In the genomic region with DNA sequence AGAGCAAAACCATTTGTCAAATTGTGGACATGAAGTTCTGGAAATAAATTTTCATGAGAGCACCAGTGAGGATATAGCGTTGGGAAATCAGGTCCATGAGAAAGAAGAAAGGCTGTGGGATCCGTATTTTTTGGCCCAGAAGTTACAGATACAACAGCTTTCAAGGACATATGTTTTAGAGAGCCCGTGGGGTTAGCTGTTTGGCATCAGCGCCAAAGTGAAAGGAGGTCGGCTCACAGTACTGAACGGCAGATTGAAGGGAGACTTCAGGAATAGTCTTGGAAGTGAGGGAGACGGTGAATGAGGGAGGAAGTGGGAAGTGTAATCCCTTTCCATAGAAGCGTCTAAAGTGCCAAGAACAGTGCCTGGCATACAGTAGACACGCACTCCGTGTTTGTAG, we compare ENCODE assay signal across 24 cellular contexts. TPM values are rescaled to one million over a fixed set of nuclear protein-coding genes. Genes with fewer than 3 reads are reported as not detected.
DNase-seq lines count a peak whose midpoint lies in the region; ATAC-seq, FAIRE-seq and TF ChIP-seq lines count a peak whose summit lies in the region.
"Had no signal": no experiment of that assay in that cellular context is flagged by ENCODE, and none has a peak within 500 bp of the region (broad histone marks: within the 10 kb centered on the region; RNA-seq: fewer than 3 reads in every experiment).

No MANE protein-coding gene starts in this region.

- no peaks in the 10 kb centered on the region for H3K23me2 ChIP-seq in H1 (ENCODE audit: low read depth, low read length)

- no peaks in the 10 kb centered on the region for H3K79me2 ChIP-seq in H1 (ENCODE audit: control insufficient read depth in 1 of 2, insufficient read depth in 2 of 2, low read length in 2 of 2)

- TF ChIP-seq EP300 in H1 (IDR thresholded peaks at IDR 0.05; ENCODE audit: borderline replicate concordance in 1 of 2, low read depth in 2 of 2, low read length in 2 of 2) = no peak

- no peak overlapping the region for H4K91ac ChIP-seq in H1 (replicated peaks; ENCODE audit: insufficient read length, low read length)

- H3K4me1 Mint-ChIP-seq in MCF 10A (ENCODE audit: insufficient read depth, unreplicated experiment) = no peaks in the 10 kb centered on the region

- no peaks in the 10 kb centered on the region for H3K27me3 Mint-ChIP-seq in MCF 10A (ENCODE audit: insufficient read depth, unreplicated experiment)

- no peak overlapping the region for H3K27ac ChIP-seq in breast epithelium
- H3K27ac ChIP-seq in H1 (ENCODE audit: low read depth, low read length) = no peak overlapping the region
- H3K27ac ChIP-seq: KMS-11, SJSA1 had no signal

- no peak overlapping the region for H3K23ac ChIP-seq in H1 (ENCODE audit: insufficient read length)

- H4K20me1 ChIP-seq in H1 (replicated peaks in 1 of 2; ENCODE audit: control insufficient read depth in 1 of 2, insufficient read depth in 2 of 2, low read length in 2 of 2) = no peaks in the 10 kb centered on the region

- no peak overlapping the region for H2BK20ac ChIP-seq in H1 (ENCODE audit: low read length)

- TF ChIP-seq RAD21 in H1 (IDR thresholded peaks at IDR 0.05 in 1 of 2, conservative IDR thresholded peaks at IDR 0.05 in 1 of 2; ENCODE audit: low read depth in 2 of 2, low read length in 2 of 2) = no peak

- H3K9me3 ChIP-seq in breast epithelium = no peaks in the 10 kb centered on the region
- H3K9me3 ChIP-seq in H1 (ENCODE audit: insufficient read depth in 2 of 2, low read depth in 1 of 2, low read length in 1 of 2) = no peaks in the 10 kb centered on the region
- H3K9me3 ChIP-seq: BE2C, SJSA1 had no signal

- DNase-seq in breast epithelium (ENCODE audit: low spot score in 2 of 2) = no peak
- DNase-seq in MCF 10A (ENCODE audit: unreplicated experiment) = no peak
- no peak for DNase-seq in H1 (ENCODE audit: low read depth in 1 of 2, low spot score in 2 of 2)
- no peak for DNase-seq in omental fat pad (ENCODE audit: low spot score)
- no peak for DNase-seq in ACHN
- no peak for DNase-seq in GM19238 (ENCODE audit: insufficient read length, low spot score)
- DNase-seq: BE2C, DMS79 treated with DMSO at 0.1 percent for 48 hours, GOT3, IMR-90, NCI-H1105, NCI-H146, NCI-H2081, NCI-H446, NCI-H526, OCI-M1 had no signal

- no peak for TF ChIP-seq POLR2A in breast epithelium (IDR thresholded peaks at IDR 0.05)
- TF ChIP-seq POLR2A in H1 (IDR thresholded peaks at IDR 0.05; ENCODE audit: control extremely low read depth in 1 of 2, low read depth in 2 of 2, low read length in 2 of 2) = no peak

- FAIRE-seq in H1 (lab: Jason Lieb, UNC) = no peak
- FAIRE-seq: A204.1, D721Med, GM12878, RCC 7860 had no signal

- no peak overlapping the region for H3K56ac ChIP-seq in H1 (replicated peaks; ENCODE audit: insufficient read length, low read depth, low read length)

- H3K27me3 ChIP-seq in breast epithelium (no peaks in the 10 kb centered on the region), H1 (replicated peaks in 1 of 4; ENCODE audit: control insufficient read depth in 3 of 4, extremely low read depth in 1 of 4, insufficient read depth in 3 of 4, low read length in 3 of 4) (no peaks in the 10 kb centered on the region)
- H3K27me3 ChIP-seq: BE2C, SJSA1 had no signal

- no peak overlapping the region for H2BK12ac ChIP-seq in H1 (ENCODE audit: low read depth, low read length)

- H3K14ac ChIP-seq in H1 (ENCODE audit: insufficient read length) = no peak overlapping the region

- 93% methylated on average over 10 of the region's 10 CpGs; no CpG with 5 or more reads in 1 of the 2 experiments for WGBS in H1 (ENCODE audit: extremely low coverage in 1 of 2, insufficient coverage in 1 of 2, insufficient read length in 1 of 2, insufficient replicate concordance in 2 of 2, low coverage in 1 of 2, low lambda C conversion rate in 2 of 2, missing lambda C conversion rate in 1 of 2), 2 experiments

- H3K4me3 Mint-ChIP-seq in MCF 10A (ENCODE audit: unreplicated experiment) = no peak overlapping the region

- H2AFZ ChIP-seq in H1 (ENCODE audit: low read length) = no peak overlapping the region

- BruUV-seq in MCF 10A (replicated peaks; lab: Mats Ljungman, UMichigan) = no TSS peak

- no peak overlapping the region for H2AK5ac ChIP-seq in H1 (ENCODE audit: low read depth, low read length)

- H4K8ac ChIP-seq in H1 (ENCODE audit: extremely low read depth, insufficient read depth, low read length) = no peak overlapping the region

- H3K18ac ChIP-seq in H1 (ENCODE audit: extremely low read depth, low read length) = no peak overlapping the region

- no peak overlapping the region for H3K4me2 ChIP-seq in H1 (ENCODE audit: insufficient read depth in 1 of 2, low read depth in 2 of 2, low read length in 2 of 2)
- H3K4me2 ChIP-seq: KMS-11 had no signal

- ATAC-seq in omental fat pad (ENCODE audit: low FRiP score) = peak; percentile 33
- no peak for ATAC-seq in HG02642 (IDR thresholded peaks at IDR 0.05; ENCODE audit: poor library complexity, unreplicated experiment)
- ATAC-seq: GM12878, HCT116 had no signal

- CTCF ChIA-PET in MCF 10A (lab: Yijun Ruan, JAX) (interaction anchor here (1.0 to 1.3 kb wide), 2 partner anchors 201 to 254 kb away, joined by 3 read pairs; no protein-coding TSS in a partner anchor), H1 (lab: Charles Lee; ENCODE audit: partially characterized antibody) (interaction anchor here (0.6 to 1.3 kb wide), 5 partner anchors 9 to 49 kb away, joined by 3 to 5 read pairs (median 3); no protein-coding TSS in a partner anchor)

- intact Hi-C loops in breast epithelium (cut with DNase I; ENCODE audit: low total_unique reads) (no loop called here), MCF 10A (cut with micrococcal nuclease) (no loop called here)

- 0 out of 2 replicates have a peak overlapping the region, but pooled peaks have one; percentile 8 for H2BK15ac ChIP-seq in H1 (ENCODE audit: low read length)

- no peak overlapping the region for H3K9ac ChIP-seq in H1 (replicated peaks in 1 of 4; ENCODE audit: extremely low read depth in 1 of 4, low read depth in 3 of 4, low read length in 3 of 4)
- H3K9ac ChIP-seq: KMS-11 had no signal

- no peaks in the 10 kb centered on the region for H3K9me3 Mint-ChIP-seq in MCF 10A (ENCODE audit: unreplicated experiment)

- no peak overlapping the region for H2BK120ac ChIP-seq in H1 (replicated peaks; ENCODE audit: low read depth, low read length)

- no peak overlapping the region for H2BK5ac ChIP-seq in H1 (ENCODE audit: low read depth, low read length)

- no peaks in the 10 kb centered on the region for H3K36me3 Mint-ChIP-seq in MCF 10A (ENCODE audit: insufficient read depth, unreplicated experiment)

- H3K27ac Mint-ChIP-seq in MCF 10A (ENCODE audit: low read depth, unreplicated experiment) = no peak overlapping the region

- H4K5ac ChIP-seq in H1 (ENCODE audit: insufficient read length, low read depth, low read length) = no peak overlapping the region

- peak overlapping the region in 2 of 3 donors; percentile 12 to 37 for H3K4me3 ChIP-seq in breast epithelium
- no peak overlapping the region for H3K4me3 ChIP-seq in H1 (ENCODE audit: extremely low read depth in 1 of 4, insufficient read depth in 2 of 4, low read depth in 3 of 4, low read length in 4 of 4)
- H3K4me3 ChIP-seq: GM12878, SJSA1 had no signal

- H3K79me1 ChIP-seq in H1 (ENCODE audit: low read depth, low read length) = no peaks in the 10 kb centered on the region; the same call in 1 of the 2 replicates

- no peak for TF ChIP-seq CTCF in breast epithelium (IDR thresholded peaks at IDR 0.05)
- no peak for TF ChIP-seq CTCF in MCF 10A (IDR thresholded peaks at IDR 0.05; ENCODE audit: unreplicated experiment)
- TF ChIP-seq CTCF in H1 (IDR thresholded peaks at IDR 0.05; ENCODE audit: control extremely low read depth in 1 of 3, insufficient read depth in 1 of 3, low read depth in 1 of 3, low read length in 3 of 3) = no peak
- TF ChIP-seq CTCF in omental fat pad (IDR thresholded peaks at IDR 0.05) = no peak

- H3K36me3 ChIP-seq in breast epithelium = no peaks in the 10 kb centered on the region
- no peaks in the 10 kb centered on the region for H3K36me3 ChIP-seq in H1 (ENCODE audit: control insufficient read depth in 2 of 4, insufficient read depth in 4 of 4, low read length in 3 of 4)
- H3K36me3 ChIP-seq: BE2C had no signal

- H3K4me1 ChIP-seq in breast epithelium = no peaks in the 10 kb centered on the region
- H3K4me1 ChIP-seq in H1 (replicated peaks in 1 of 4; ENCODE audit: control insufficient read depth in 3 of 4, insufficient read depth in 4 of 4, low read length in 3 of 4) = no peaks in the 10 kb centered on the region
- H3K4me1 ChIP-seq: BE2C had no signal

- no peak overlapping the region for H3K4ac ChIP-seq in H1 (replicated peaks; ENCODE audit: insufficient read length, low read depth, low read length)

- in situ Hi-C loops in ACHN (cut with HindIII; ENCODE audit: low pct_ligation_motif_present, low pct_unique_long_range_greater_than_20kb, low sequenced_read_pairs) = no loop called here

- POLR2A ChIA-PET in MCF 10A (lab: Yijun Ruan, JAX) = no interaction called here
- POLR2A ChIA-PET in H1 (lab: Charles Lee; ENCODE audit: partially characterized antibody) = no interaction called here

TF ChIP-seq in H1, 55 proteins besides CTCF, POLR2A, EP300 and RAD21 (continues in another document):
- TF ChIP-seq RFX5 (IDR thresholded peaks at IDR 0.05; ENCODE audit: borderline replicate concordance, low read depth, low read length) = no peak
- TF ChIP-seq CHD2 (IDR thresholded peaks at IDR 0.05; ENCODE audit: low read length) = no peak
- no peak for TF ChIP-seq HDAC2 (IDR thresholded peaks at IDR 0.05; ENCODE audit: borderline replicate concordance in 1 of 2, low read depth in 2 of 2, low read length in 2 of 2)
- TF ChIP-seq, protein P1, sequence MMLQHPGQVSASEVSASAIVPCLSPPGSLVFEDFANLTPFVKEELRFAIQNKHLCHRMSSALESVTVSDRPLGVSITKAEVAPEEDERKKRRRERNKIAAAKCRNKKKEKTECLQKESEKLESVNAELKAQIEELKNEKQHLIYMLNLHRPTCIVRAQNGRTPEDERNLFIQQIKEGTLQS (IDR thresholded peaks at IDR 0.05; ENCODE audit: insufficient read depth, low read depth, low read length) = no peak
- TF ChIP-seq BRCA1 (IDR thresholded peaks at IDR 0.05; ENCODE audit: low read depth, low read length) = no peak
- TF ChIP-seq CBX5 (IDR thresholded peaks at IDR 0.05; ENCODE audit: low read depth, low read length) = no peak
- TF ChIP-seq NRF1 (IDR thresholded peaks at IDR 0.05; ENCODE audit: low read depth, low read length) = no peak

RNA-seq across cellular contexts. Expression of a gene that starts 31.8 kb away (rescaled TPM):
- total RNA-seq in breast epithelium = 1 to 10 TPM; 4.8 to 9.8 (median 8.5) TPM
- total RNA-seq in MCF 10A (2022) = 3.2 and 4.6 TPM in 2 replicates
- 5.3 and 7.4 TPM in 2 replicates for total RNA-seq in H1 (2021; fragmentation: NEBNext Ultra II Directional; extraction: Animal tissue kit (Norgen Biotek cat#: 25700))
- polyA plus RNA-seq in H1 (2011; rRNA removed) = 2.9 and 4.3 TPM in 2 replicates
- polyA plus RNA-seq in H1 (2011; cell fraction: cytosol; rRNA removed) = 3.4 TPM
- polyA plus RNA-seq in H1 (2011; cell fraction: nucleus; rRNA removed) = 4.9 TPM
- polyA plus RNA-seq in H1 (2012, experiment 1 of 2) = 2.4 to 3.7 TPM (median 3.0 TPM) in 4 replicates
- 12.4 TPM for polyA plus RNA-seq in H1 (2012, experiment 2 of 2)
- polyA plus RNA-seq in H1 (2013, experiment 1 of 2) = 10.0 TPM
- 10.5 TPM for polyA plus RNA-seq in H1 (2013, experiment 2 of 2)
- 1.9 and 2.7 TPM in 2 replicates for polyA minus RNA-seq in H1 (2011; rRNA and poly(A)+ RNA removed)
- polyA minus RNA-seq in H1 (2011; cell fraction: cytosol; rRNA and poly(A)+ RNA removed) = 2.9 TPM
- polyA minus RNA-seq in H1 (2011; cell fraction: nucleus; rRNA and poly(A)+ RNA removed) = 4.9 TPM
- 10 to 100 TPM in 1 of 4 donors, 1 to 10 TPM in 3; 5.6 to 13.7 (median 6.9) TPM for total RNA-seq in omental fat pad

Comparison
In these comparisons a context has a peak if more than half of its experiments do, and no peak if none do; other contexts are left out.
1. H3K4me3 ChIP-seq: peak in breast epithelium (2 of 3); none in H1 (0 of 4).